1 cellular context compared by ENCODE assay signal in genomic region chr12:12217018-12217359, GRCh38.
TF ChIP-seq lines count a peak whose summit lies in the region.

No MANE protein-coding gene starts in this region.

TF ChIP-seq in HEK293, 187 proteins besides CTCF, POLR2A, EP300 and RAD21 (continued from another document):
- TF ChIP-seq ZSCAN5A (tag by site-specific recombination; IDR thresholded peaks at IDR 0.05) (no peak), MEIS1 (CRISPR knock-in tag; IDR thresholded peaks at IDR 0.05; ENCODE audit: borderline replicate concordance) (no peak), ZNF518A (tag by site-specific recombination; conservative IDR thresholded peaks at IDR 0.05; ENCODE audit: low read depth) (no peak), ZFP41 (tag by site-specific recombination; IDR thresholded peaks at IDR 0.05; ENCODE audit: borderline replicate concordance) (no peak), SCRT1 (tag by site-specific recombination; IDR thresholded peaks at IDR 0.05; ENCODE audit: borderline replicate concordance) (0 out of 2 replicates have a peak, but pooled peaks have one; percentile 19), ZNF792 (tag by site-specific recombination; IDR thresholded peaks at IDR 0.05) (no peak), ZBTB7A (tag by site-specific recombination; IDR thresholded peaks at IDR 0.05; ENCODE audit: low read depth) (no peak), ZNF211 (tag by site-specific recombination; IDR thresholded peaks at IDR 0.05; ENCODE audit: low read depth) (no peak), YY2 (tag by site-specific recombination; IDR thresholded peaks at IDR 0.05) (no peak), PRDM2 (tag by site-specific recombination; IDR thresholded peaks at IDR 0.05; ENCODE audit: borderline replicate concordance) (no peak), ZNF610 (tag by site-specific recombination; IDR thresholded peaks at IDR 0.05; ENCODE audit: borderline replicate concordance) (peak; percentile 100), SCRT2 (tag by site-specific recombination; IDR thresholded peaks at IDR 0.05) (peak; percentile 63; the same call in 1 of the 2 replicates), EGR2 (tag by site-specific recombination; IDR thresholded peaks at IDR 0.05; ENCODE audit: low read depth) (no peak), REST (tag by site-specific recombination; IDR thresholded peaks at IDR 0.05) (no peak), ZNF660 (tag by site-specific recombination; IDR thresholded peaks at IDR 0.05) (no peak), OSR2 (tag by site-specific recombination; IDR thresholded peaks at IDR 0.05) (no peak), GLI4 (tag by site-specific recombination; IDR thresholded peaks at IDR 0.05) (no peak), ZNF501 (tag by site-specific recombination; IDR thresholded peaks at IDR 0.05) (no peak), RBAK (tag by site-specific recombination; IDR thresholded peaks at IDR 0.05) (no peak), ZNF555 (tag by site-specific recombination; conservative IDR thresholded peaks at IDR 0.05) (no peak), ZNF776 (tag by site-specific recombination; IDR thresholded peaks at IDR 0.05; ENCODE audit: borderline replicate concordance) (no peak), ZNF830 (tag by site-specific recombination; IDR thresholded peaks at IDR 0.05; ENCODE audit: low read depth) (no peak)
TF ChIP-seq in HEK293: peak in this region for 4.
